8 cellular contexts compared by ENCODE assay signal in genomic region chr19:12945479-12946091, GRCh38. TPM values are rescaled to one million over a fixed set of nuclear protein-coding genes. Genes with fewer than 3 reads are reported as not detected.
A peak's percentile ranks its signal among the peaks of the same experiment; 100 is the strongest.
DNase-seq lines count a peak whose midpoint lies in the region; ATAC-seq and TF ChIP-seq lines count a peak whose summit lies in the region.

Gene RAD23A (plus strand): TSS chr19:12945862. CDS start chr19:12945949, 87 bp downstream.

- H3K4me2 ChIP-seq in BLaER1 = peak within 1 kb of the TSS; percentile 87

- H3K9ac ChIP-seq in BLaER1 = peak within 1 kb of the TSS; percentile 94
- peak within 1 kb of the TSS; percentile 52 to 90 for H3K9ac ChIP-seq in colonic mucosa (ENCODE audit: low read depth in 2 of 2, low read length in 2 of 2)

- H3K4me1 ChIP-seq in BLaER1 (peaks cover 86% of the 10 kb centered on the region), colonic mucosa (peaks cover 19% of the 10 kb centered on the region)

- peaks cover 85% of the 10 kb centered on the region for H3K36me3 ChIP-seq in BLaER1
- H3K36me3 ChIP-seq in colonic mucosa = peaks cover 35% of the 10 kb centered on the region

- H3K27me3 ChIP-seq in BLaER1 (no peaks in the 10 kb centered on the region), colonic mucosa (no peaks in the 10 kb centered on the region), layer of hippocampus (ENCODE audit: control insufficient read depth, insufficient read depth, low read length) (no peaks in the 10 kb centered on the region)

- no peaks in the 10 kb centered on the region for H3K9me3 ChIP-seq in BLaER1
- H3K9me3 ChIP-seq in colonic mucosa = no peaks in the 10 kb centered on the region

- H3K27ac ChIP-seq in BLaER1 (peak within 1 kb of the TSS; percentile 92), colonic mucosa (peak within 1 kb of the TSS; percentile 94), layer of hippocampus (ENCODE audit: low read depth, low read length) (peak within 1 kb of the TSS; percentile 69)

- H3K4me3 ChIP-seq in BLaER1 (peak within 1 kb of the TSS; percentile 80), colonic mucosa (peak within 1 kb of the TSS; percentile 92)

- no peak for TF ChIP-seq CTCF in colonic mucosa (IDR thresholded peaks at IDR 0.05)

- intact Hi-C loops in colonic mucosa (cut with DNase I) = loop anchor here (2.0 kb wide), 1 partner anchor 27 kb away; the partner anchor contains the start of gene SYCE2

- DNase-seq in NCI-H526 (lab: John Stamatoyannopoulos, UW) = peak; percentile 77 to 97
- DNase-seq in activated CD4-positive, alpha-beta T cell treated with anti-CD3 and anti-CD28 coated beads for 48 hours = peak; percentile 99
- peak; percentile 97 for DNase-seq in colonic mucosa
- DNase-seq in stimulated activated CD4-positive, alpha-beta T cell treated with anti-CD3 and anti-CD28 coated beads, Interleukin-1b, Interleukin-23, amount 100 ng/mL, for 24 hours (ENCODE audit: low read depth in 4 of 4, low spot score in 1 of 4) = peak; percentile 97 to 99 (median 98)

- peak; percentile 92 for ATAC-seq in GM19324 (IDR thresholded peaks at IDR 0.05; ENCODE audit: low FRiP score, unreplicated experiment)
- ATAC-seq in HG03469 (IDR thresholded peaks at IDR 0.05; ENCODE audit: unreplicated experiment) = peak; percentile 57

- peaks cover 74% of the 10 kb centered on the region for H4K20me1 ChIP-seq in BLaER1

RNA-seq across cellular contexts. Expression of gene RAD23A, which starts in this region (rescaled TPM):
- total RNA-seq in colonic mucosa = 100 to 1,000 TPM in 1 of 2 donors, 10 to 100 TPM in 1; 78.5 to 121 TPM

Comparison
In these comparisons a context has a peak if more than half of its experiments do, and no peak if none do; other contexts are left out.
1. Peak in every context shown above with its lines: DNase-seq, ATAC-seq, H3K4me3 ChIP-seq and H3K27ac ChIP-seq.